Comparison of ENCODE assay signal across 18 cellular contexts in the genomic region with DNA sequence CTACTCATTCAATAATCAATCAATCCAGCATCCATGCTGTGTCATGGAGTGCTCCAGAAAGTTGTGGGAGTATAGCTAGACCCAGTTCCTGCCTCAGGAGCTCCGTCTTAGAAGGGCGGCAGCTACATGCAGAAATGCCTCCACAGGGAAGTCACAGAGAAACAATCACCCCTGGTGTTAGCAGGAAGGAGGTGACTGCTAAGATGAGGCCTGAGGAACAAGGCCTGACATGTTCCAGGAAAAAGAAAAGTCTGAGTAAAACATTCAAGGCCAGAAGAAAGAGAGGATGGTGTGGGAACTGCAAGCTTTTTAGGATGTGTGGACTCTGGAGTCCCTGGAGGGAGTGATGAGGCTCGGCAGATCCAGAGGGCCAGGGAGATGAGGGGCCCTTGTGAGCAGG.
A peak's percentile ranks its signal among the peaks of the same experiment; 100 is the strongest.
DNase-seq lines count a peak whose midpoint lies in the region; ATAC-seq and TF ChIP-seq lines count a peak whose summit lies in the region.
"Had no signal": no experiment of that assay in that cellular context is flagged by ENCODE, and none has a peak within 500 bp of the region (broad histone marks: within the 10 kb centered on the region; RNA-seq: fewer than 3 reads in every experiment).

No MANE protein-coding gene starts in this region.

- no peak overlapping the region for H3K27ac ChIP-seq in mammary epithelial cell (ENCODE audit: insufficient read depth, low read depth, low read length)
- no peak overlapping the region for H3K27ac ChIP-seq in neuronal stem cell (replicated peaks; ENCODE audit: low read length)
- H3K27ac ChIP-seq: 22Rv1 had no signal

- H3K79me2 ChIP-seq in mammary epithelial cell (ENCODE audit: insufficient read depth, low read length), result no peaks in the 10 kb centered on the region

- POLR2A ChIA-PET in MCF 10A (lab: Yijun Ruan, JAX), result no interaction called here

- H3K23ac ChIP-seq in neuronal stem cell (ENCODE audit: low read depth, low read length, poor library complexity), result no peak overlapping the region

- H3K27me3 Mint-ChIP-seq in MCF 10A (ENCODE audit: insufficient read depth, unreplicated experiment), result no peaks in the 10 kb centered on the region

- ATAC-seq in esophagus mucosa (peak; percentile 79), GM21367 (IDR thresholded peaks at IDR 0.05; ENCODE audit: unreplicated experiment) (no peak), HG03378 (IDR thresholded peaks at IDR 0.05; ENCODE audit: unreplicated experiment) (no peak)
- ATAC-seq: HCT116 had no signal

- no peak overlapping the region for H4K8ac ChIP-seq in neuronal stem cell (ENCODE audit: low read depth, low read length)

- in situ Hi-C loops in mammary epithelial cell (cut with MboI; ENCODE audit: low sequenced_read_pairs in 2 of 2), result no loop called here

- WGBS in mammary epithelial cell (ENCODE audit: low coverage, missing lambda C conversion rate), result 33% methylated on average over 2 of the region's 3 CpGs
- WGBS in neuronal stem cell (ENCODE audit: extremely low coverage in 2 of 2, insufficient read length in 2 of 2, insufficient replicate concordance in 1 of 2), 2 donors, result no CpG with 5 or more reads among the region's 3 CpGs

- H3K4me2 ChIP-seq in mammary epithelial cell (ENCODE audit: insufficient read depth, low read depth, low read length) (peak overlapping the region; percentile 33), neuronal stem cell (ENCODE audit: insufficient read depth, low read length, poor library complexity, severe bottlenecking) (no peak overlapping the region)

- TF ChIP-seq CTCF in mammary epithelial cell (conservative IDR thresholded peaks at IDR 0.05 in 1 of 2, IDR thresholded peaks at IDR 0.05 in 1 of 2; ENCODE audit: extremely low read depth in 1 of 2, insufficient read depth in 1 of 2, low read depth in 1 of 2, low read length in 2 of 2) (no peak), MCF 10A (IDR thresholded peaks at IDR 0.05; ENCODE audit: unreplicated experiment) (no peak)

- no peaks in the 10 kb centered on the region for H4K20me1 ChIP-seq in mammary epithelial cell (ENCODE audit: insufficient read depth, low read length)

- no peak overlapping the region for H2BK5ac ChIP-seq in neuronal stem cell (ENCODE audit: low read length)

- H2BK15ac ChIP-seq in neuronal stem cell (ENCODE audit: low read length), result no peak overlapping the region

- H3K4me3 Mint-ChIP-seq in MCF 10A (ENCODE audit: unreplicated experiment), result no peak overlapping the region
- H3K4me3 Mint-ChIP-seq: CD4-positive, alpha-beta memory T cell had no signal

- H4K91ac ChIP-seq in neuronal stem cell (ENCODE audit: low read depth, low read length, poor library complexity), result no peak overlapping the region

- no peak overlapping the region for H3K27ac Mint-ChIP-seq in MCF 10A (ENCODE audit: low read depth, unreplicated experiment)
- H3K27ac Mint-ChIP-seq: CD4-positive, alpha-beta memory T cell had no signal

- H3K9ac ChIP-seq in mammary epithelial cell (ENCODE audit: insufficient read depth, low read length) (no peak overlapping the region), neuronal stem cell (ENCODE audit: low read depth, low read length, poor library complexity) (no peak overlapping the region)

- H3K18ac ChIP-seq in neuronal stem cell (ENCODE audit: low read length), result peak overlapping the region; percentile 55

- BruUV-seq in mammary epithelial cell (replicated peaks; lab: Mats Ljungman, UMichigan), result no TSS peak
- no TSS peak for BruUV-seq in MCF 10A (replicated peaks; lab: Mats Ljungman, UMichigan)

- H3K36me3 ChIP-seq in mammary epithelial cell (ENCODE audit: insufficient read depth, low read length), result no peaks in the 10 kb centered on the region
- no peaks in the 10 kb centered on the region for H3K36me3 ChIP-seq in neuronal stem cell (replicated peaks in 1 of 2; ENCODE audit: control insufficient read depth in 2 of 2, insufficient read depth in 2 of 2, low read length in 2 of 2)
- H3K36me3 ChIP-seq: BE2C had no signal

- peaks cover 15% of the 10 kb centered on the region for H3K4me1 ChIP-seq in mammary epithelial cell (ENCODE audit: insufficient read depth, low read length)
- H3K4me1 ChIP-seq in neuronal stem cell (ENCODE audit: control insufficient read depth in 2 of 2, insufficient read depth in 1 of 2, low read depth in 1 of 2, low read length in 2 of 2), result peaks cover 0 to 12% of the 10 kb centered on the region in 2 donors

- CTCF ChIA-PET in mammary epithelial cell (lab: Charles Lee; ENCODE audit: low non-redundant PET), result no interaction called here
- CTCF ChIA-PET in MCF 10A (lab: Yijun Ruan, JAX), result interaction anchor here (0.7 kb wide), 1 partner anchor 175 kb away, joined by 3 read pairs; no protein-coding TSS in a partner anchor

- peaks cover 8% of the 10 kb centered on the region for H3K4me1 Mint-ChIP-seq in MCF 10A (ENCODE audit: insufficient read depth, unreplicated experiment)
- H3K4me1 Mint-ChIP-seq: CD4-positive, alpha-beta memory T cell had no signal

- H3K9me3 Mint-ChIP-seq in MCF 10A (ENCODE audit: unreplicated experiment), result no peaks in the 10 kb centered on the region
- H3K9me3 Mint-ChIP-seq: CD4-positive, alpha-beta memory T cell had no signal

- no peak overlapping the region for H2BK120ac ChIP-seq in neuronal stem cell (ENCODE audit: low read depth, low read length)

- H2AK5ac ChIP-seq in neuronal stem cell (ENCODE audit: low read depth, low read length), result no peak overlapping the region

- H3K4me3 ChIP-seq in mammary epithelial cell (replicated peaks in 1 of 3; ENCODE audit: insufficient read depth in 1 of 3, low read depth in 2 of 3, low read length in 3 of 3) (no peak overlapping the region), neuronal stem cell (ENCODE audit: low read length in 2 of 2) (no peak overlapping the region)

- dilution Hi-C loops in mammary epithelial cell (cut with HindIII; ENCODE audit: low sequenced_read_pairs), result no loop called here

- intact Hi-C loops in mammary epithelial cell (cut with micrococcal nuclease), result no loop called here
- intact Hi-C loops in MCF 10A (cut with micrococcal nuclease), result no loop called here

- H3K36me3 Mint-ChIP-seq in MCF 10A (ENCODE audit: insufficient read depth, unreplicated experiment), result no peaks in the 10 kb centered on the region
- H3K36me3 Mint-ChIP-seq: CD4-positive, alpha-beta memory T cell had no signal

- H3K79me1 ChIP-seq in neuronal stem cell (ENCODE audit: low read depth, low read length), result no peaks in the 10 kb centered on the region

- no peaks in the 10 kb centered on the region for H3K9me3 ChIP-seq in mammary epithelial cell (replicated peaks; ENCODE audit: insufficient read depth, low read length)
- no peaks in the 10 kb centered on the region for H3K9me3 ChIP-seq in neuronal stem cell (replicated peaks in 1 of 2; ENCODE audit: control insufficient read depth in 2 of 2, insufficient read depth in 1 of 2, low read depth in 1 of 2, low read length in 2 of 2)
- H3K9me3 ChIP-seq: BE2C had no signal

- no peak overlapping the region for H3K14ac ChIP-seq in neuronal stem cell (ENCODE audit: low read length)

- no peak overlapping the region for H2BK12ac ChIP-seq in neuronal stem cell (ENCODE audit: low read length)

- DNase-seq in mammary epithelial cell (peak; percentile 35), MCF 10A (ENCODE audit: unreplicated experiment) (no peak), neuronal stem cell (ENCODE audit: low spot score) (no peak), NCI-H2029 (lab: John Stamatoyannopoulos, UW) (no peak), NCI-H1694 treated with DMSO at 0.1 percent for 48 hours (lab: John Stamatoyannopoulos, UW) (no peak)
- DNase-seq: BE2C; CD4-positive, alpha-beta memory T cell; DMS79 treated with DMSO at 0.1 percent for 48 hours; KBM-7; NCI-H1048; NCI-H69; OCI-M1; SIG-M5 had no signal

- H3K4ac ChIP-seq in neuronal stem cell (ENCODE audit: low read length), result no peak overlapping the region

- H2AFZ ChIP-seq in mammary epithelial cell (ENCODE audit: low read depth, low read length), result peak overlapping the region; percentile 88
- H2AFZ ChIP-seq in neuronal stem cell (ENCODE audit: low read length), result peak overlapping the region; percentile 13

- H3K27me3 ChIP-seq in mammary epithelial cell (ENCODE audit: insufficient read depth, low read length), result no peaks in the 10 kb centered on the region
- no peaks in the 10 kb centered on the region for H3K27me3 ChIP-seq in neuronal stem cell (ENCODE audit: control insufficient read depth in 3 of 3, insufficient read depth in 3 of 3, low read depth in 1 of 3, low read length in 3 of 3)
- H3K27me3 ChIP-seq: BE2C had no signal
